Comparison of ENCODE assay signal across 24 cellular contexts in genomic region chr11:27230175-27230565, GRCh38.
"Had no signal": no experiment of that assay in that cellular context is flagged by ENCODE, and none has a peak within 500 bp of the region (broad histone marks: within the 10 kb centered on the region; RNA-seq: fewer than 3 reads in every experiment).

No MANE protein-coding gene starts in this region.

- H3K4me2 ChIP-seq: SK-N-SH had no signal

- H3K36me3 ChIP-seq: Peyer's patch, SJCRH30, WERI-Rb-1 had no signal

- H3K9me3 ChIP-seq: Peyer's patch, SJCRH30, SK-N-SH had no signal

- H3K9ac ChIP-seq: SK-N-SH had no signal

- ATAC-seq: activated CD4-positive, alpha-beta T cell treated with anti-CD3 and anti-CD28 coated beads for 36 hours; activated CD8-positive, alpha-beta T cell treated with anti-CD3 and anti-CD28 coated beads for 36 hours; activated T-cell treated with anti-CD3 and anti-CD28 coated beads, Interleukin-2, amount 50 U/mL, for 72 hours; K562 had no signal

- H3K27me3 ChIP-seq: Peyer's patch, SJCRH30 had no signal

- DNase-seq: activated CD4-positive, alpha-beta T cell treated with anti-CD3 and anti-CD28 coated beads for 36 hours; activated CD4-positive, alpha-beta T cell treated with anti-CD3 and anti-CD28 coated beads, Interleukin-2, amount 50 U/mL, for 1 hour; activated CD8-positive, alpha-beta memory T cell treated with anti-CD3 and anti-CD28 coated beads, Interleukin-2, amount 50 U/mL, for 4 hours; activated CD8-positive, alpha-beta T cell treated with anti-CD3 and anti-CD28 coated beads for 36 hours; activated gamma-delta T cell treated with Interleukin-2 at 50 U/mL for 16 hours; activated naive CD4-positive, alpha-beta T cell treated with anti-CD3 and anti-CD28 coated beads, Interleukin-2, amount 10 ng/mL, durations not matched to agents 7 days and 5 days; activated naive CD8-positive, alpha-beta T cell treated with anti-CD3 and anti-CD28 coated beads for 36 hours; activated T-cell treated with anti-CD3 and anti-CD28 coated beads, Interleukin-2, amount 50 U/mL, for 72 hours; Karpas-422; MM.1S; NCI-H1417; NCI-H1930; NCI-H2171; NCI-H2227 treated with DMSO at 0.1 percent for 48 hours; NCI-H526; NK-92 treated with Interleukin-12 subunit alpha and Interleukin-12 subunit beta, amount 100 ng/mL, for 24 hours; Peyer's patch; Right ventricle myocardium superior; SJCRH30; SK-N-SH; T-helper 1 cell; WERI-Rb-1 had no signal

- H3K4me3 ChIP-seq: K562, Peyer's patch, SJCRH30 had no signal

- H3K27ac ChIP-seq: Peyer's patch, RWPE1, SJCRH30, WERI-Rb-1 had no signal
